ENCODE assay signal across 23 cellular contexts in the genomic region with DNA sequence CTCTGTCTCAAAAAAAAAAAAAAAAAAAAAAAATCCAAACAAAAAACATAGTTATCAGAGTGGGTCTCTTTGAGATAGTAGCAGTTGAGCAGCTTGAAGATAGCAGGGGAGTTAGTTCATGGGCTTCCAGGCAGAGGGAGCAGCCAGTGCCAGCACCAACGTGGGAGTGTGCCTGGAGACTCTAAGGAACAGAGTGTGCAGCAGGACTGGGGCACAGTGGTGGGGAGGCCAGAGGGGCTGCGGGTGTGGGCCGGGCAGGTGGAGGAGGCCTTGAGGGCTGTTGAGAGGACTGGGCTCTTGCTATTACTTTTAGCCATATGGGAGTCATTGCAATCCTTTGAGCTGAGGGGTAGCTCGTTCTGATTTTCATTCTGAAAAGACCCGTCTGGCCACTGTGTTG.
DNase-seq lines count a peak whose midpoint lies in the region; ATAC-seq lines count a peak whose summit lies in the region.
"Had no signal": no experiment of that assay in that cellular context is flagged by ENCODE, and none has a peak within 500 bp of the region (broad histone marks: within the 10 kb centered on the region; RNA-seq: fewer than 3 reads in every experiment).

No MANE protein-coding gene starts in this region.

- no peak overlapping the region for H3K14ac ChIP-seq in neuronal stem cell (ENCODE audit: low read length)

- intact Hi-C loops in left cardiac atrium (cut with DNase I) = no loop called here

- H3K27ac ChIP-seq in neuronal stem cell (replicated peaks; ENCODE audit: low read length) = no peak overlapping the region
- H3K27ac ChIP-seq: BLaER1 treated with 17β-estradiol and CSF1 and Interleukin-3, amounts not matched to agents 10 nM and 100 nM; HL-60; RWPE1 had no signal

- H3K18ac ChIP-seq in neuronal stem cell (ENCODE audit: low read length) = no peak overlapping the region

- no peaks in the 10 kb centered on the region for H3K79me1 ChIP-seq in neuronal stem cell (ENCODE audit: low read depth, low read length)

- DNase-seq in Ammon's horn (ENCODE audit: low spot score) = peak; percentile 45
- peak; percentile 54 for DNase-seq in cerebellar cortex (ENCODE audit: low spot score)
- peak; percentile 33 for DNase-seq in left cardiac atrium
- DNase-seq in neuronal stem cell (ENCODE audit: low spot score) = no peak
- no peak for DNase-seq in NCI-H2107 (lab: John Stamatoyannopoulos, UW)
- DNase-seq: GOT3, NCI-H1048, NCI-H1417, NCI-H1694 treated with DMSO at 0.1 percent for 48 hours, NCI-H2081, NCI-H2171, NCI-H226, NCI-H510A, NCI-H69, SIG-M5, SK-N-SH had no signal

- ATAC-seq in left cardiac atrium (peak in 1 of 2 donors; percentile 48), HG02885 (IDR thresholded peaks at IDR 0.05; ENCODE audit: poor library complexity, unreplicated experiment) (no peak), HG03095 (IDR thresholded peaks at IDR 0.05; ENCODE audit: unreplicated experiment) (no peak)
- ATAC-seq: Panc1 had no signal

- no peak overlapping the region for H4K91ac ChIP-seq in neuronal stem cell (ENCODE audit: low read depth, low read length, poor library complexity)

- H3K4me3 ChIP-seq in neuronal stem cell (ENCODE audit: low read length in 2 of 2) = no peak overlapping the region
- H3K4me3 ChIP-seq: BLaER1 treated with 17β-estradiol and CSF1 and Interleukin-3, amounts not matched to agents 10 nM and 100 nM; HAP-1 had no signal

- no peaks in the 10 kb centered on the region for H3K27me3 ChIP-seq in neuronal stem cell (ENCODE audit: control insufficient read depth in 3 of 3, insufficient read depth in 3 of 3, low read depth in 1 of 3, low read length in 3 of 3)
- H3K27me3 ChIP-seq: BLaER1 treated with 17β-estradiol and CSF1 and Interleukin-3, amounts not matched to agents 10 nM and 100 nM had no signal

- H3K9ac ChIP-seq in neuronal stem cell (ENCODE audit: low read depth, low read length, poor library complexity) = no peak overlapping the region
- H3K9ac ChIP-seq: BLaER1 treated with 17β-estradiol and CSF1 and Interleukin-3, amounts not matched to agents 10 nM and 100 nM; SK-N-SH had no signal

- H2AFZ ChIP-seq in neuronal stem cell (ENCODE audit: low read length) = no peak overlapping the region

- peaks cover 0 to 6% of the 10 kb centered on the region in 2 donors for H3K4me1 ChIP-seq in neuronal stem cell (ENCODE audit: control insufficient read depth in 2 of 2, insufficient read depth in 1 of 2, low read depth in 1 of 2, low read length in 2 of 2)
- H3K4me1 ChIP-seq: BLaER1 treated with 17β-estradiol and CSF1 and Interleukin-3, amounts not matched to agents 10 nM and 100 nM; HAP-1 had no signal

- H2AK5ac ChIP-seq in neuronal stem cell (ENCODE audit: low read depth, low read length) = no peak overlapping the region

- H2BK5ac ChIP-seq in neuronal stem cell (ENCODE audit: low read length) = no peak overlapping the region

- no peaks in the 10 kb centered on the region for H3K36me3 ChIP-seq in neuronal stem cell (replicated peaks in 1 of 2; ENCODE audit: control insufficient read depth in 2 of 2, insufficient read depth in 2 of 2, low read length in 2 of 2)
- H3K36me3 ChIP-seq: BLaER1 treated with 17β-estradiol and CSF1 and Interleukin-3, amounts not matched to agents 10 nM and 100 nM; HAP-1 had no signal

- H3K4ac ChIP-seq in neuronal stem cell (ENCODE audit: low read length) = no peak overlapping the region

- no peak overlapping the region for H3K4me2 ChIP-seq in neuronal stem cell (ENCODE audit: insufficient read depth, low read length, poor library complexity, severe bottlenecking)
- H3K4me2 ChIP-seq: BLaER1 treated with 17β-estradiol and CSF1 and Interleukin-3, amounts not matched to agents 10 nM and 100 nM; SK-N-SH had no signal

- H2BK120ac ChIP-seq in neuronal stem cell (ENCODE audit: low read depth, low read length) = peak overlapping the region; percentile 27

- no peak overlapping the region for H3K23ac ChIP-seq in neuronal stem cell (ENCODE audit: low read depth, low read length, poor library complexity)

- no peak overlapping the region for H2BK12ac ChIP-seq in neuronal stem cell (ENCODE audit: low read length)

- H2BK15ac ChIP-seq in neuronal stem cell (ENCODE audit: low read length) = no peak overlapping the region

- H4K8ac ChIP-seq in neuronal stem cell (ENCODE audit: low read depth, low read length) = no peak overlapping the region

- no CpG with 5 or more reads among the region's 5 CpGs for WGBS in neuronal stem cell (ENCODE audit: extremely low coverage in 2 of 2, insufficient read length in 2 of 2, insufficient replicate concordance in 1 of 2), 2 donors

- peaks cover 0 to 2% of the 10 kb centered on the region in 2 donors for H3K9me3 ChIP-seq in neuronal stem cell (replicated peaks in 1 of 2; ENCODE audit: control insufficient read depth in 2 of 2, insufficient read depth in 1 of 2, low read depth in 1 of 2, low read length in 2 of 2)
- H3K9me3 ChIP-seq: BLaER1 treated with 17β-estradiol and CSF1 and Interleukin-3, amounts not matched to agents 10 nM and 100 nM; HAP-1; SK-N-SH had no signal

Comparison
In these comparisons a context has a peak if more than half of its experiments do, and no peak if none do; other contexts are left out.
1. DNase-seq: peak in Ammon's horn (single experiment), cerebellar cortex (single experiment) and left cardiac atrium (single experiment); none in neuronal stem cell (single experiment) and NCI-H2107 (single experiment).